In genomic region chr10:14995964-14996565, GRCh38 we compare ENCODE assay signal across 20 cellular contexts. TPM values are rescaled to one million over a fixed set of nuclear protein-coding genes. Genes with fewer than 3 reads are reported as not detected.
DNase-seq lines count a peak whose midpoint lies in the region; ATAC-seq and TF ChIP-seq lines count a peak whose summit lies in the region.
"Had no signal": no experiment of that assay in that cellular context is flagged by ENCODE, and none has a peak within 500 bp of the region (broad histone marks: within the 10 kb centered on the region; RNA-seq: fewer than 3 reads in every experiment).

No MANE protein-coding gene starts in this region.

- no peaks in the 10 kb centered on the region for H3K79me2 ChIP-seq in SK-N-SH (ENCODE audit: insufficient read depth)
- no peaks in the 10 kb centered on the region for H3K79me2 ChIP-seq in OCI-LY7 (ENCODE audit: insufficient read depth, low read depth, low read length)

- peaks cover 7% of the 10 kb centered on the region for H3K4me1 Mint-ChIP-seq in activated naive CD8-positive, alpha-beta T cell treated with anti-CD3 and anti-CD28 coated beads for 36 hours
- H3K4me1 Mint-ChIP-seq: CD14-positive monocyte had no signal

- H3K27ac Mint-ChIP-seq in activated naive CD8-positive, alpha-beta T cell treated with anti-CD3 and anti-CD28 coated beads for 36 hours, result no peak overlapping the region

- H3K27me3 Mint-ChIP-seq in activated naive CD8-positive, alpha-beta T cell treated with anti-CD3 and anti-CD28 coated beads for 36 hours, result peaks cover 3% of the 10 kb centered on the region

- H4K20me1 ChIP-seq in SK-N-SH (ENCODE audit: insufficient read depth), result no peaks in the 10 kb centered on the region
- H4K20me1 ChIP-seq in OCI-LY7 (ENCODE audit: insufficient read depth, low read length), result no peaks in the 10 kb centered on the region

- POLR2A ChIA-PET in SK-N-SH (lab: Yijun Ruan, JAX) (no interaction called here), OCI-LY7 (lab: Charles Lee) (no interaction called here)

- no peak overlapping the region for H3K9ac ChIP-seq in SK-N-SH
- H3K9ac ChIP-seq: KMS-11 had no signal

- no peaks in the 10 kb centered on the region for H3K36me3 Mint-ChIP-seq in activated naive CD8-positive, alpha-beta T cell treated with anti-CD3 and anti-CD28 coated beads for 36 hours
- H3K36me3 Mint-ChIP-seq: CD14-positive monocyte had no signal

- CTCF ChIA-PET in SK-N-SH (lab: Yijun Ruan, JAX) (no interaction called here), OCI-LY7 (lab: Charles Lee; ENCODE audit: unreplicated experiment) (no interaction called here)

- intact Hi-C loops in sciatic nerve (cut with DNase I) (no loop called here), OCI-LY7 (cut with micrococcal nuclease; ENCODE audit: unreplicated experiment) (no loop called here)

- no peak overlapping the region for H3K27ac ChIP-seq in SK-N-SH (ENCODE audit: low read depth in 2 of 2, low read length in 1 of 2)
- no peak overlapping the region for H3K27ac ChIP-seq in OCI-LY7 (ENCODE audit: low read depth, low read length, poor library complexity, severe bottlenecking)
- H3K27ac ChIP-seq: KMS-11, PC-9 had no signal

- H3K4me2 ChIP-seq in SK-N-SH, result no peak overlapping the region
- no peak overlapping the region for H3K4me2 ChIP-seq in OCI-LY7 (ENCODE audit: low read length)
- H3K4me2 ChIP-seq: KMS-11, PC-9 had no signal

- no peaks in the 10 kb centered on the region for H3K36me3 ChIP-seq in SK-N-SH (replicated peaks in 1 of 2; ENCODE audit: control insufficient read depth in 1 of 2, insufficient read depth in 2 of 2, low read length in 1 of 2)
- H3K36me3 ChIP-seq in OCI-LY7 (ENCODE audit: insufficient read depth, low read length), result no peaks in the 10 kb centered on the region

- DNase-seq in SK-N-SH, result peak; percentile 9
- DNase-seq in activated naive CD8-positive, alpha-beta T cell treated with anti-CD3 and anti-CD28 coated beads for 36 hours, result no peak
- DNase-seq in fibroblast of villous mesenchyme (ENCODE audit: low read depth), result no peak
- DNase-seq in sciatic nerve (ENCODE audit: low spot score), result no peak
- no peak for DNase-seq in SKM-1 treated with dmso at 0.1 percent for 144 hours (lab: John Stamatoyannopoulos, UW; ENCODE audit: unreplicated experiment)
- DNase-seq in OCI-LY7 (ENCODE audit: low spot score), result no peak
- DNase-seq: 8988T, COR-L47, DMS79, HCEC 1CT, MM.1S, NCI-H1105, NCI-H187, NCI-H446, PC-9 had no signal

- H3K4me1 ChIP-seq in SK-N-SH (ENCODE audit: control insufficient read depth in 1 of 2, insufficient read depth in 2 of 2, low read depth in 1 of 2, low read length in 1 of 2), result no peaks in the 10 kb centered on the region
- H3K4me1 ChIP-seq in OCI-LY7 (ENCODE audit: insufficient read depth, low read length, poor library complexity, severe bottlenecking), result no peaks in the 10 kb centered on the region

- TF ChIP-seq CTCF in SK-N-SH (IDR thresholded peaks at IDR 0.05) (no peak), fibroblast of villous mesenchyme (IDR thresholded peaks at IDR 0.05; ENCODE audit: insufficient read depth, low read depth, low read length) (no peak), OCI-LY7 (conservative IDR thresholded peaks at IDR 0.05; ENCODE audit: low read length) (no peak)

- peaks cover 3% of the 10 kb centered on the region for H3K9me3 Mint-ChIP-seq in activated naive CD8-positive, alpha-beta T cell treated with anti-CD3 and anti-CD28 coated beads for 36 hours

- TF ChIP-seq RAD21 in SK-N-SH (IDR thresholded peaks at IDR 0.05; ENCODE audit: low read length), result no peak

- H2AFZ ChIP-seq in SK-N-SH (ENCODE audit: low read depth) (no peak overlapping the region), OCI-LY7 (ENCODE audit: low read length) (no peak overlapping the region)
- H2AFZ ChIP-seq: PC-9 had no signal

- H3K9me3 ChIP-seq in SK-N-SH (no peaks in the 10 kb centered on the region), OCI-LY7 (ENCODE audit: low read length) (no peaks in the 10 kb centered on the region)

- no peak for ATAC-seq in SK-N-SH treated with all-trans-retinoic acid at 6 μM for 48 hours
- peak; percentile 20 for ATAC-seq in sciatic nerve
- ATAC-seq in GM18909 (IDR thresholded peaks at IDR 0.05; ENCODE audit: poor library complexity, unreplicated experiment), result no peak

- no peak for TF ChIP-seq EP300 in SK-N-SH (IDR thresholded peaks at IDR 0.05; ENCODE audit: borderline replicate concordance in 1 of 2, low read depth in 1 of 2, low read length in 1 of 2)

- no peaks in the 10 kb centered on the region for H3F3A ChIP-seq in SK-N-SH (replicated peaks; ENCODE audit: insufficient read depth)

- H3K4me3 ChIP-seq in SK-N-SH (ENCODE audit: low read depth in 2 of 2, low read length in 1 of 2), result no peak overlapping the region
- peak overlapping the region; percentile 30 for H3K4me3 ChIP-seq in fibroblast of villous mesenchyme (ENCODE audit: low read depth, low read length)
- H3K4me3 ChIP-seq in OCI-LY7 (ENCODE audit: low read depth, low read length, poor library complexity, severe bottlenecking), result no peak overlapping the region
- H3K4me3 ChIP-seq: PC-9 had no signal

- H3K27me3 ChIP-seq in SK-N-SH (ENCODE audit: insufficient read depth), result no peaks in the 10 kb centered on the region

- no TSS peak for BruUV-seq in OCI-LY7 (replicated peaks; lab: Mats Ljungman, UMichigan)

- H3K9me2 ChIP-seq in SK-N-SH (no peaks in the 10 kb centered on the region), OCI-LY7 (ENCODE audit: insufficient read depth, low read length) (no peaks in the 10 kb centered on the region)

- 86% methylated on average over 31 of the region's 50 CpGs for WGBS in SK-N-SH (ENCODE audit: low lambda C conversion rate)

- H3K4me3 Mint-ChIP-seq in activated naive CD8-positive, alpha-beta T cell treated with anti-CD3 and anti-CD28 coated beads for 36 hours, result peak overlapping the region; percentile 11
- H3K4me3 Mint-ChIP-seq: CD14-positive monocyte had no signal

TF ChIP-seq in SK-N-SH, 30 proteins besides CTCF, POLR2A, EP300 and RAD21 (continues in another document):
- TF ChIP-seq YY1 (IDR thresholded peaks at IDR 0.05; ENCODE audit: low read depth) (no peak), USF1 (IDR thresholded peaks at IDR 0.05; ENCODE audit: borderline replicate concordance, low read depth) (no peak)

TF ChIP-seq in SK-N-SH treated with all-trans-retinoic acid at 6 μM for 48 hours, 23 proteins besides CTCF, POLR2A, EP300 and RAD21 (continues in another document):
- no peak for TF ChIP-seq SNAI2 (CRISPR knock-in tag; IDR thresholded peaks at IDR 0.05)
- no peak for TF ChIP-seq TCF4 (CRISPR knock-in tag; IDR thresholded peaks at IDR 0.05; ENCODE audit: borderline replicate concordance)
- no peak for TF ChIP-seq PPARA (CRISPR knock-in tag; IDR thresholded peaks at IDR 0.05; ENCODE audit: borderline replicate concordance)
- TF ChIP-seq ZC3H10 (CRISPR knock-in tag; IDR thresholded peaks at IDR 0.05), result no peak
- TF ChIP-seq CSDC2 (CRISPR knock-in tag; IDR thresholded peaks at IDR 0.05), result no peak
- no peak for TF ChIP-seq TOX (CRISPR knock-in tag; IDR thresholded peaks at IDR 0.05; ENCODE audit: borderline replicate concordance)
- TF ChIP-seq ZNF565 (CRISPR knock-in tag; conservative IDR thresholded peaks at IDR 0.05; ENCODE audit: low read depth), result no peak
- TF ChIP-seq ZFP30 (CRISPR knock-in tag; IDR thresholded peaks at IDR 0.05), result no peak
- TF ChIP-seq CREB5 (CRISPR knock-in tag; IDR thresholded peaks at IDR 0.05; ENCODE audit: low read depth), result no peak
- TF ChIP-seq ESRRG (CRISPR knock-in tag; IDR thresholded peaks at IDR 0.05), result no peak
- no peak for TF ChIP-seq ZFP3 (CRISPR knock-in tag; IDR thresholded peaks at IDR 0.05)
- TF ChIP-seq BACH2 (CRISPR knock-in tag; IDR thresholded peaks at IDR 0.05; ENCODE audit: borderline replicate concordance), result no peak
- no peak for TF ChIP-seq ZNF8 (CRISPR knock-in tag; IDR thresholded peaks at IDR 0.05)
- TF ChIP-seq ZNF70 (CRISPR knock-in tag; IDR thresholded peaks at IDR 0.05), result no peak

RNA-seq across cellular contexts. Expression of gene MEIG1, which starts 36.9 kb away (rescaled TPM):
- polyA plus RNA-seq in SK-N-SH (2012; rRNA removed), result 0.42 and 0.43 TPM in 2 replicates
- polyA plus RNA-seq in SK-N-SH (2012; cell fraction: cytosol; rRNA removed), result 0.62 and 0.82 TPM in 2 replicates
- polyA plus RNA-seq in SK-N-SH (2012; cell fraction: nucleus; rRNA removed), result 0.49 TPM in 1 of 2 replicates, not detected in the other
- 1 to 10 TPM in 1 of 2 experiments, under 1 TPM in 1; 0.92 to 1.1 TPM for total RNA-seq in activated naive CD8-positive, alpha-beta T cell treated with anti-CD3 and anti-CD28 coated beads for 36 hours
- 0.32 TPM in 1 of 2 replicates, not detected in the other for total RNA-seq in fibroblast of villous mesenchyme
- not detected for total RNA-seq in sciatic nerve
- 1.1 and 2.5 TPM in 2 replicates for total RNA-seq in OCI-LY7 (2014; rRNA removed; shearing (Covaris generic))
- total RNA-seq in OCI-LY7 (2022), result 1.7 and 2.7 TPM in 2 replicates
- total RNA-seq: G401 had no signal

RNA-seq across cellular contexts. Expression of gene DCLRE1C, which starts 42.2 kb away (rescaled TPM):
- 2.5 and 3.0 TPM in 2 replicates for polyA plus RNA-seq in SK-N-SH (2012; rRNA removed)
- polyA plus RNA-seq in SK-N-SH (2012; cell fraction: cytosol; rRNA removed), result 2.6 TPM in 2 replicates
- 4.2 and 9.4 TPM in 2 replicates for polyA plus RNA-seq in SK-N-SH (2012; cell fraction: nucleus; rRNA removed)
- total RNA-seq in activated naive CD8-positive, alpha-beta T cell treated with anti-CD3 and anti-CD28 coated beads for 36 hours, result 10 to 100 TPM; 19.8 to 21.4 TPM
- total RNA-seq in fibroblast of villous mesenchyme (9.5 and 12.6 TPM in 2 replicates), sciatic nerve (16.6 TPM), OCI-LY7 (2022) (50.2 and 53.2 TPM in 2 replicates)
- total RNA-seq in OCI-LY7 (2014; rRNA removed; shearing (Covaris generic)), result 45.3 and 81.3 TPM in 2 replicates

RNA-seq across cellular contexts. Expression of gene OLAH, which starts 47.7 kb away (rescaled TPM):
- not detected in 2 replicates for polyA plus RNA-seq in SK-N-SH (2012; rRNA removed)
- not detected in 2 replicates for polyA plus RNA-seq in SK-N-SH (2012; cell fraction: cytosol; rRNA removed)
- polyA plus RNA-seq in SK-N-SH (2012; cell fraction: nucleus; rRNA removed), result 0.05 TPM in 1 of 2 replicates, not detected in the other
- 1 to 10 TPM; 1.2 to 2.0 TPM for total RNA-seq in activated naive CD8-positive, alpha-beta T cell treated with anti-CD3 and anti-CD28 coated beads for 36 hours
- not detected in 2 replicates for total RNA-seq in fibroblast of villous mesenchyme
- 2.1 TPM for total RNA-seq in sciatic nerve
- not detected in 2 replicates for total RNA-seq in OCI-LY7 (2014; rRNA removed; shearing (Covaris generic))
- not detected in 2 replicates for total RNA-seq in OCI-LY7 (2022)
- total RNA-seq: G401, PC-9 had no signal
- polyA plus RNA-seq: CD14-positive monocyte had no signal
